In the genomic region with DNA sequence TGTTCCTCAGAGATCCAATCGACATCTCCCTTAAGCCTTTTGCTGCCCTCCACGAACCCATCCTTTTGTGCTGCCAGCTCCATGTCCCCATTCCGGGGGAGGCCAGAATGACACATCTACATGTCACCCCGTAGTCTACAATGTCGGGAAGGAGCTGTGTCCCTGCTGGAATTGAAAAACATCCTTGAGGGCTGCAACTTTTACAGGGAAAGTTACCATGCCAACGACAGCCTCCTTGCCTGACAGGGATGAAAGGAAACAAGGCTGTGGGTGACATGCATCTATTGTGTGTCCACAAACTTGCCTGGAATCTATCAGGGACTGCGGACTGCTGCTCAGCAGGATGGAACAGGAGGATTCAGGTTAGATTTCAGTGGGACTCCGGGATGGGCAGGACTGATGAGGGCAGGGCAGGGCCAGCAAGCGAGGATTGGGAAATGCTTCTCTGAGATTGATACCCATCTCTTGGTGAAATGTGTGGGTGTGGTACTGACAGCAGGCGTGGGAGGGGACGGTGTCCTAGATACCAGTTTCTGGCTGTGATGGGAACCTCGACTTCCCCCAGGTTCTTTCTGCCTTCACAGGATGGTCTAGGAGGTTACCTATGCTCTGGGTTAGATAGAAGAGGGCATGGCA, we compare ENCODE assay signal across 1 cellular context.
TF ChIP-seq lines count a peak whose summit lies in the region.

No MANE protein-coding gene starts in this region.

TF ChIP-seq in endothelial cell of umbilical vein, 7 proteins besides CTCF, POLR2A, EP300 and RAD21 (continued from another document):
- no peak for TF ChIP-seq POLR2AphosphoS5 (IDR thresholded peaks at IDR 0.05; ENCODE audit: insufficient read depth, low read depth, low read length)
- TF ChIP-seq GATA2 (IDR thresholded peaks at IDR 0.05; ENCODE audit: insufficient read depth, insufficient read length, low read depth, low read length) = no peak
TF ChIP-seq in endothelial cell of umbilical vein: peak in this region for 0.
